ENCODE assay signal across 20 cellular contexts in the genomic region with DNA sequence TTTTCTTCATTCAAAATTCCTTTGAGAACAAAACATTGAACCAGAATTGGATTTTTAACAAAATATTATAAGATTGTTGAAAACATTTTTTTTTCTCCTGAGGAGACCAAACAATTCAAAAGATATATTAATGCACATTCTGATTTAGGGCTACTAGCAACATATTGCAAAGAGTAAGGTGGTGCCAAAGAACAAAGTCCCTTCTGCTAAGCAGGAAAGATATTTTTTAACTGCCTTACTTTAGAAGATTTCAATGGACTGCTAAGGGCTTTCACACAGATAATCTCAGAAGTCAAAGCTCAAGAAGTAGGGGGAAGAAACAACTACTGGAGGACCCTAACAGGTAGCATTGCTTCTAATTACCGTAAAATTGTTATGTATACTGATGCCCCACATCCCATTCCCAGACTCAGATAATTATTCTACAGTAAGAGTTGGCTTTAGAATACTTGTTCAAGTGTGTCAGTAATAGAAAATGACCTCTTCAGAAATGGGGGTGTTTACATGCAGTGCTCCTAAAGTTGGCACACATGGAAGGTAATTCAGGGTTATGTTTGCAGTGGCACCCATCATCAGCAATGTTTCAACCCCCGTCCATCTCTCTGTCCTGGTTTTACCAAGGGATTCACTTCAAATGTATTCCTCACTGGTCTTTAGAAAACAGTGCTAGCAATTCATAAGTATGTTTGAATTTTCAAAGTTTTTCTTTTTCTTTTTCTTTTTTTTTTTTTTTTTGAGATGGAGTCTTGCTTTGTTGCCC.
A peak's percentile ranks its signal among the peaks of the same experiment; 100 is the strongest.
DNase-seq lines count a peak whose midpoint lies in the region; ATAC-seq and TF ChIP-seq lines count a peak whose summit lies in the region.
"Had no signal": no experiment of that assay in that cellular context is flagged by ENCODE, and none has a peak within 500 bp of the region (broad histone marks: within the 10 kb centered on the region; RNA-seq: fewer than 3 reads in every experiment).

No MANE protein-coding gene starts in this region.

- H3K36me3 ChIP-seq in hepatocyte (replicated peaks; ENCODE audit: insufficient read depth, low read depth): no peaks in the 10 kb centered on the region
- H3K36me3 ChIP-seq: BE2C, HAP-1 had no signal

- TF ChIP-seq CTCF in hepatocyte (IDR thresholded peaks at IDR 0.05; ENCODE audit: poor library complexity): no peak
- no peak for TF ChIP-seq CTCF in nephron (IDR thresholded peaks at IDR 0.05; ENCODE audit: unreplicated experiment in 3 of 3)

- H3K4me3 ChIP-seq in hepatocyte: no peak overlapping the region
- H3K4me3 ChIP-seq: GM12878, HAP-1 had no signal

- no peaks in the 10 kb centered on the region for H3K9me3 Mint-ChIP-seq in nephron
- peaks cover 4 to 5% of the 10 kb centered on the region in 2 donors for H3K9me3 Mint-ChIP-seq in stimulated activated naive B cell treated with anti-CD40 and anti-IgM and Interleukin-4, amounts not matched to agents 10 μg/mL and 1 μg/mL and 100 μg/mL, for 72 hours

- H2AFZ ChIP-seq in hepatocyte: no peak overlapping the region

- no peaks in the 10 kb centered on the region for H3K36me3 Mint-ChIP-seq in nephron (ENCODE audit: low read depth)
- peaks cover 8 to 12% of the 10 kb centered on the region in 2 donors for H3K36me3 Mint-ChIP-seq in stimulated activated naive B cell treated with anti-CD40 and anti-IgM and Interleukin-4, amounts not matched to agents 10 μg/mL and 1 μg/mL and 100 μg/mL, for 72 hours

- ATAC-seq in stimulated activated naive B cell treated with anti-CD40 and anti-IgM and Interleukin-4, amounts not matched to agents 10 μg/mL and 1 μg/mL and 100 μg/mL, for 72 hours (replicated peaks): no peak
- no peak for ATAC-seq in GM19452 (IDR thresholded peaks at IDR 0.05; ENCODE audit: unreplicated experiment)
- ATAC-seq in HG03108 (IDR thresholded peaks at IDR 0.05; ENCODE audit: unreplicated experiment): no peak
- ATAC-seq: GM12878 had no signal

- H4K20me1 ChIP-seq in hepatocyte (ENCODE audit: insufficient read depth, poor library complexity, severe bottlenecking): no peaks in the 10 kb centered on the region

- H3K4me2 ChIP-seq in hepatocyte: no peak overlapping the region

- 90% methylated on average over 2 of the region's 2 CpGs for whole genome bisulfite sequencing in hepatocyte (ENCODE audit: low lambda C conversion rate, missing lambda C conversion rate)

- H3K4me1 Mint-ChIP-seq in nephron: no peaks in the 10 kb centered on the region
- peaks cover 2 to 11% of the 10 kb centered on the region in 2 donors for H3K4me1 Mint-ChIP-seq in stimulated activated naive B cell treated with anti-CD40 and anti-IgM and Interleukin-4, amounts not matched to agents 10 μg/mL and 1 μg/mL and 100 μg/mL, for 72 hours

- no peaks in the 10 kb centered on the region for H3K79me2 ChIP-seq in hepatocyte

- H3K27ac Mint-ChIP-seq in nephron: peak overlapping the region in 2 of 3 experiments; percentile 9 to 67
- H3K27ac Mint-ChIP-seq in stimulated activated naive B cell treated with anti-CD40 and anti-IgM and Interleukin-4, amounts not matched to agents 10 μg/mL and 1 μg/mL and 100 μg/mL, for 72 hours: peak overlapping the region; percentile 37
- H3K27ac Mint-ChIP-seq: IgD-negative memory B cell had no signal

- no peak overlapping the region for H3K4me3 Mint-ChIP-seq in nephron
- H3K4me3 Mint-ChIP-seq in stimulated activated naive B cell treated with anti-CD40 and anti-IgM and Interleukin-4, amounts not matched to agents 10 μg/mL and 1 μg/mL and 100 μg/mL, for 72 hours: no peak overlapping the region
- H3K4me3 Mint-ChIP-seq: CD4-positive, CD25-positive, alpha-beta regulatory T cell; CD8-positive, alpha-beta memory T cell; IgD-negative memory B cell had no signal

- H3K9me2 ChIP-seq in hepatocyte (replicated peaks; ENCODE audit: insufficient read depth): no peaks in the 10 kb centered on the region

- peak overlapping the region; percentile 15 for H3K27ac ChIP-seq in hepatocyte

- H3K9me3 ChIP-seq in hepatocyte (ENCODE audit: low read depth): no peaks in the 10 kb centered on the region
- H3K9me3 ChIP-seq: BE2C, HAP-1 had no signal

- H3K27me3 ChIP-seq in hepatocyte: no peaks in the 10 kb centered on the region
- H3K27me3 ChIP-seq: BE2C had no signal

- DNase-seq in cerebellar cortex (ENCODE audit: low spot score): peak; percentile 20
- DNase-seq in hepatocyte (ENCODE audit: low spot score): no peak
- DNase-seq in stimulated activated naive B cell treated with anti-CD40 and anti-IgM and Interleukin-4, amounts not matched to agents 10 μg/mL and 1 μg/mL and 100 μg/mL, for 72 hours: no peak
- DNase-seq in SKM-1 (lab: John Stamatoyannopoulos, UW; ENCODE audit: unreplicated experiment): no peak
- DNase-seq: ACHN; BE2C; C1 segment of cervical spinal cord; CD4-positive, CD25-positive, alpha-beta regulatory T cell; CD8-positive, alpha-beta memory T cell; COR-L47; DMS 273 treated with DMSO at 0.1 percent for 48 hours; DMS53; DND-41; EL had no signal

- no peaks in the 10 kb centered on the region for H3K27me3 Mint-ChIP-seq in nephron (ENCODE audit: low read depth)
- no peaks in the 10 kb centered on the region for H3K27me3 Mint-ChIP-seq in stimulated activated naive B cell treated with anti-CD40 and anti-IgM and Interleukin-4, amounts not matched to agents 10 μg/mL and 1 μg/mL and 100 μg/mL, for 72 hours
- H3K27me3 Mint-ChIP-seq: CD4-positive, CD25-positive, alpha-beta regulatory T cell; CD8-positive, alpha-beta memory T cell; IgD-negative memory B cell had no signal

- H3K4me1 ChIP-seq in hepatocyte (ENCODE audit: insufficient read depth): no peaks in the 10 kb centered on the region
- H3K4me1 ChIP-seq: BE2C had no signal
